8 cellular contexts compared by ENCODE assay signal in genomic region chr6:131135244-131136020, GRCh38. TPM values are rescaled to one million over a fixed set of nuclear protein-coding genes. Genes with fewer than 3 reads are reported as not detected.
A peak's percentile ranks its signal among the peaks of the same experiment; 100 is the strongest.
DNase-seq lines count a peak whose midpoint lies in the region; ATAC-seq, FAIRE-seq and TF ChIP-seq lines count a peak whose summit lies in the region.

Gene AKAP7 (plus strand): TSS chr6:131135467. CDS start chr6:131135764, 297 bp downstream.

- peak; percentile 24 to 68; a peak in 2 of 4 replicates for TF ChIP-seq POLR2A in HepG2 (IDR thresholded peaks at IDR 0.05; ENCODE audit: insufficient read depth in 1 of 2, low read depth in 2 of 2, low read length in 2 of 2)

- H4K20me1 ChIP-seq in MM.1S (ENCODE audit: insufficient read depth, low read length) = no peaks in the 10 kb centered on the region
- H4K20me1 ChIP-seq in HepG2 (ENCODE audit: insufficient read depth, low read length) = no peaks in the 10 kb centered on the region

- H3F3A ChIP-seq in MM.1S (ENCODE audit: insufficient read depth, low read length) = peaks cover 13% of the 10 kb centered on the region; the same call in 1 of the 2 replicates

- peak in 1 of 2 experiments; percentile 17; a peak in 1 of 4 replicates for TF ChIP-seq EP300 in HepG2 (IDR thresholded peaks at IDR 0.05; ENCODE audit: low read depth in 2 of 2, low read length in 2 of 2)
- 0 out of 2 replicates have a peak, but pooled peaks have one; percentile 43 for TF ChIP-seq EP300 in HepG2 (CRISPR knock-in tag; IDR thresholded peaks at IDR 0.05; ENCODE audit: borderline replicate concordance)

- peak; percentile 11 for TF ChIP-seq CTCF in GM10266 (IDR thresholded peaks at IDR 0.05; ENCODE audit: control insufficient read depth, insufficient read depth, low read depth, missing control alignments)
- no peak for TF ChIP-seq CTCF in MM.1S (IDR thresholded peaks at IDR 0.05; ENCODE audit: low read length)
- TF ChIP-seq CTCF in HepG2 (CRISPR knock-in tag; IDR thresholded peaks at IDR 0.05) = no peak; the same call in none of the 2 replicates

- H3K9me2 ChIP-seq in MM.1S (replicated peaks; ENCODE audit: insufficient read depth, low read length) = no peaks in the 10 kb centered on the region

- in situ Hi-C loops in HepG2 (cut with HindIII; ENCODE audit: extremely low pct_ligation_motif_present, low pct_unique_long_range_greater_than_20kb) = no loop called here

- no peaks in the 10 kb centered on the region for H3K4me1 ChIP-seq in MM.1S (ENCODE audit: low read length)
- peaks cover 29% of the 10 kb centered on the region for H3K4me1 ChIP-seq in HepG2 (ENCODE audit: insufficient read depth, low read length)

- H3K27me3 ChIP-seq in MM.1S (replicated peaks; ENCODE audit: insufficient read depth, low read length) (no peaks in the 10 kb centered on the region), HepG2 (ENCODE audit: control insufficient read depth in 1 of 2, insufficient read depth in 2 of 2, low read length in 2 of 2) (no peaks in the 10 kb centered on the region; a peak in 1 of 5 replicates)

- H3K79me2 ChIP-seq in MM.1S (ENCODE audit: low read length) = no peaks in the 10 kb centered on the region
- no peaks in the 10 kb centered on the region for H3K79me2 ChIP-seq in HepG2 (ENCODE audit: insufficient read depth, low read length)

- H3K4me3 ChIP-seq in MM.1S (ENCODE audit: low read length) (peak within 1 kb of the TSS; percentile 63), HepG2 (replicated peaks in 1 of 3; ENCODE audit: insufficient read depth in 1 of 3, low read depth in 2 of 3, low read length in 3 of 3) (peak within 1 kb of the TSS; percentile 65 to 86 (median 83))

- H2AFZ ChIP-seq in MM.1S (ENCODE audit: low read length) (peak within 1 kb of the TSS; percentile 94), HepG2 (ENCODE audit: low read length) (peak within 1 kb of the TSS; percentile 68)

- H3K9me3 ChIP-seq in MM.1S (replicated peaks; ENCODE audit: insufficient read depth, low read length) (no peaks in the 10 kb centered on the region), HepG2 (ENCODE audit: low read length) (no peaks in the 10 kb centered on the region)

- CTCF ChIA-PET in HepG2 (lab: Yijun Ruan, JAX; ENCODE audit: low intra/inter-chr PET ratio, low total read pairs) = no interaction called here

- no peak for FAIRE-seq in HepG2 (lab: Jason Lieb, UNC)

- TF ChIP-seq RAD21 in HepG2 (CRISPR knock-in tag; IDR thresholded peaks at IDR 0.05) = peak; percentile 55

- H3K27ac ChIP-seq in MM.1S (ENCODE audit: low read length) (peak within 1 kb of the TSS; percentile 58; the same call in 1 of the 2 replicates), HepG2 (ENCODE audit: extremely low read length, insufficient read depth, low read length) (peak within 1 kb of the TSS; percentile 92)

- DNase-seq in GM10266 (ENCODE audit: extremely low spot score) (peak; percentile 82), HCEC 1CT (peak; percentile 58), MM.1S (peak; percentile 75), dermis blood vessel endothelial cell (peak; percentile 72), HepG2 (ENCODE audit: low spot score) (peak; percentile 64), NCI-H2171 (lab: John Stamatoyannopoulos, UW) (no peak)
- peak; percentile 42 for DNase-seq in activated CD4-positive, alpha-beta T cell treated with anti-CD3 and anti-CD28 coated beads, Interleukin-2, amount 50 U/mL, for 1 hour
- peak; percentile 55 for DNase-seq in stimulated activated CD4-positive, alpha-beta T cell treated with anti-CD3 and anti-CD28 coated beads, Interleukin-4, amount 100 ng/mL, for 1 hour

- intact Hi-C loops in HepG2 (cut with micrococcal nuclease; ENCODE audit: unreplicated experiment) = no loop called here

- H3K4me2 ChIP-seq in MM.1S (ENCODE audit: low read depth, low read length) (peak within 1 kb of the TSS; percentile 76), HepG2 (ENCODE audit: low read depth, low read length) (peak within 1 kb of the TSS; percentile 89)

- ATAC-seq in HepG2 = peak; percentile 92

- 0% methylated on average over 26 of the region's 99 CpGs for WGBS in HepG2 (ENCODE audit: low lambda C conversion rate)

- H3K9ac ChIP-seq in MM.1S (ENCODE audit: low read length) (peak within 1 kb of the TSS; percentile 70), HepG2 (ENCODE audit: insufficient read depth, low read depth, low read length) (peak within 1 kb of the TSS; percentile 88)

- POLR2A ChIA-PET in HepG2 (lab: Yijun Ruan, JAX) = no interaction called here

- BruUV-seq in HepG2 (replicated peaks; lab: Mats Ljungman, UMichigan) = no TSS peak

- H3K36me3 ChIP-seq in MM.1S (replicated peaks; ENCODE audit: insufficient read depth, low read length) = no peaks in the 10 kb centered on the region
- H3K36me3 ChIP-seq in HepG2 (replicated peaks in 1 of 2; ENCODE audit: control insufficient read depth in 1 of 2, insufficient read depth in 2 of 2, low read length in 2 of 2) = no peaks in the 10 kb centered on the region

TF ChIP-seq in HepG2, 621 proteins besides CTCF, POLR2A, EP300 and RAD21 (continues in another document):
- TF ChIP-seq PHF5A (CRISPR knock-in tag; IDR thresholded peaks at IDR 0.05; ENCODE audit: low read depth, unreplicated experiment) = no peak
- TF ChIP-seq SAFB2 (CRISPR knock-in tag; IDR thresholded peaks at IDR 0.05; ENCODE audit: borderline replicate concordance, low read depth) = peak; percentile 45; the same call in 1 of the 2 replicates
- TF ChIP-seq CREB3 (CRISPR knock-in tag; IDR thresholded peaks at IDR 0.05) = 0 out of 2 replicates have a peak, but pooled peaks have one; percentile 7
- 0 out of 2 replicates have a peak, but pooled peaks have one; percentile 45 for TF ChIP-seq PCBP1 (IDR thresholded peaks at IDR 0.05; ENCODE audit: borderline replicate concordance, low read depth, low read length)
- no peak for TF ChIP-seq FIP1L1 (IDR thresholded peaks at IDR 0.05; ENCODE audit: borderline replicate concordance, insufficient read depth, low read depth, low read length)
- no peak for TF ChIP-seq ATM (IDR thresholded peaks at IDR 0.05; ENCODE audit: borderline replicate concordance)
- TF ChIP-seq GZF1 (CRISPR knock-in tag; IDR thresholded peaks at IDR 0.05) = no peak
- TF ChIP-seq TCF12 (IDR thresholded peaks at IDR 0.05) = no peak
- 0 out of 2 replicates have a peak, but pooled peaks have one; percentile 63 for TF ChIP-seq TCF12 (CRISPR knock-in tag; IDR thresholded peaks at IDR 0.05)
- peak; percentile 95 for TF ChIP-seq KDM5B (CRISPR knock-in tag; IDR thresholded peaks at IDR 0.05; ENCODE audit: borderline replicate concordance)
- TF ChIP-seq KAT2B (IDR thresholded peaks at IDR 0.05; ENCODE audit: borderline replicate concordance, low read depth, low read length) = no peak
- TF ChIP-seq GMEB2 (CRISPR knock-in tag; IDR thresholded peaks at IDR 0.05; ENCODE audit: low read depth) = no peak
- no peak for TF ChIP-seq HNRNPH1 (optimal IDR thresholded peaks at IDR 0.05; ENCODE audit: low read depth, low read length)

RNA-seq across cellular contexts. Expression of gene AKAP7, which starts in this region (rescaled TPM):
- total RNA-seq in dermis blood vessel endothelial cell (2.6 and 3.1 TPM in 2 replicates), HepG2 (2016; rRNA removed; fragmentation: Illumina TruSeq; extraction: Trizol) (10.9 and 11.7 TPM in 2 replicates)
- 48.9 and 61.3 TPM in 2 replicates for total RNA-seq in HepG2 (2016; cell fraction: cytosol; rRNA removed; fragmentation: Illumina TruSeq; extraction: Trizol; ENCODE audit: low read depth)
- 9.8 and 10.5 TPM in 2 replicates for total RNA-seq in HepG2 (2016; cell fraction: insoluble cytoplasmic fraction; rRNA removed; fragmentation: Illumina TruSeq; extraction: Trizol)
- total RNA-seq in HepG2 (2016; cell fraction: membrane; rRNA removed; fragmentation: Illumina TruSeq; extraction: Trizol) = 21.7 and 21.8 TPM in 2 replicates
- total RNA-seq in HepG2 (2016; cell fraction: nucleus; rRNA removed; fragmentation: Illumina TruSeq; extraction: Trizol) = 9.0 and 12.2 TPM in 2 replicates
- 2.5 and 3.6 TPM in 2 replicates for polyA plus RNA-seq in HepG2 (2011; rRNA removed)
- 1.3 and 2.3 TPM in 2 replicates for polyA plus RNA-seq in HepG2 (2011; cell fraction: cytosol; rRNA removed)
- polyA plus RNA-seq in HepG2 (2011; cell fraction: nucleus; rRNA removed) = 0.84 and 1.4 TPM in 2 replicates
- 4.6 and 7.7 TPM in 2 replicates for polyA plus RNA-seq in HepG2 (2012)
- polyA plus RNA-seq in HepG2 (2016; cell fraction: cytosol; fragmentation: Illumina TruSeq; extraction: Trizol; ENCODE audit: low read depth) = 4.6 and 4.8 TPM in 2 replicates
- 15.8 and 16.1 TPM in 2 replicates for polyA plus RNA-seq in HepG2 (2016; cell fraction: insoluble cytoplasmic fraction; fragmentation: Illumina TruSeq; extraction: Trizol; ENCODE audit: low read depth)
- polyA plus RNA-seq in HepG2 (2016; cell fraction: membrane; fragmentation: Illumina TruSeq; extraction: Trizol; ENCODE audit: low read depth) = 8.7 and 10.5 TPM in 2 replicates
- 9.6 and 9.8 TPM in 2 replicates for polyA plus RNA-seq in HepG2 (2016; cell fraction: nucleus; fragmentation: Illumina TruSeq; extraction: Trizol; ENCODE audit: insufficient read depth, low read depth)
- polyA minus RNA-seq in HepG2 (2011; rRNA and poly(A)+ RNA removed; ENCODE audit: low replicate concordance) = 0.96 and 1.1 TPM in 2 replicates
- polyA minus RNA-seq in HepG2 (2011; cell fraction: cytosol; rRNA and poly(A)+ RNA removed) = 3.1 and 4.5 TPM in 2 replicates
- polyA minus RNA-seq in HepG2 (2011; cell fraction: nucleus; rRNA and poly(A)+ RNA removed) = 9.1 and 11.6 TPM in 2 replicates
